ENCODE assay signal across 17 cellular contexts in genomic region chr13:27634231-27634630, GRCh38.
"Had no signal": no experiment of that assay in that cellular context is flagged by ENCODE, and none has a peak within 500 bp of the region (broad histone marks: within the 10 kb centered on the region; RNA-seq: fewer than 3 reads in every experiment).

No MANE protein-coding gene starts in this region.

- ATAC-seq: activated T-helper 17 cell treated with anti-CD3 and anti-CD28 coated beads, Interleukin-2, amount 50 U/mL, for 72 hours; left lobe of liver; stimulated activated naive CD8-positive, alpha-beta T cell treated with anti-CD3 and anti-CD28 coated beads, Interleukin-15, Interleukin-2, amounts not matched to agents 100 U/mL and 50 U/mL, for 24 hours had no signal

- H3K27ac Mint-ChIP-seq: activated CD4-positive, alpha-beta T cell treated with anti-CD3 and anti-CD28 coated beads, Interleukin-2, amount 10 ng/mL, durations not matched to agents 7 days and 5 days; activated naive CD4-positive, alpha-beta T cell treated with anti-CD3 and anti-CD28 coated beads for 36 hours; activated T-helper 17 cell treated with anti-CD3 and anti-CD28 coated beads, Interleukin-2, amount 50 U/mL, for 72 hours; T-helper 1 cell treated with Interleukin-12 subunit alpha and Interleukin-12 subunit beta and Interleukin-4 antibody, amounts not matched to agents 30 μg/mL and 1 μg/mL, for 36 hours had no signal

- H3K4me3 Mint-ChIP-seq: activated CD4-positive, alpha-beta T cell treated with anti-CD3 and anti-CD28 coated beads, Interleukin-2, amount 10 ng/mL, durations not matched to agents 7 days and 5 days; activated naive CD4-positive, alpha-beta T cell treated with anti-CD3 and anti-CD28 coated beads for 36 hours; activated T-helper 17 cell treated with anti-CD3 and anti-CD28 coated beads, Interleukin-2, amount 50 U/mL, for 72 hours; nephron; T-helper 1 cell treated with Interleukin-12 subunit alpha and Interleukin-12 subunit beta and Interleukin-4 antibody, amounts not matched to agents 30 μg/mL and 1 μg/mL, for 36 hours had no signal

- H3K9me3 Mint-ChIP-seq: activated CD4-positive, alpha-beta T cell treated with anti-CD3 and anti-CD28 coated beads, Interleukin-2, amount 10 ng/mL, durations not matched to agents 7 days and 5 days; activated naive CD4-positive, alpha-beta T cell treated with anti-CD3 and anti-CD28 coated beads for 36 hours; activated T-helper 17 cell treated with anti-CD3 and anti-CD28 coated beads, Interleukin-2, amount 50 U/mL, for 72 hours; nephron; T-helper 1 cell treated with Interleukin-12 subunit alpha and Interleukin-12 subunit beta and Interleukin-4 antibody, amounts not matched to agents 30 μg/mL and 1 μg/mL, for 36 hours had no signal

- H3K27ac ChIP-seq: coronary artery, upper lobe of left lung had no signal

- H3K4me3 ChIP-seq: adrenal gland, coronary artery, upper lobe of left lung had no signal

- H3K27me3 ChIP-seq: adrenal gland, upper lobe of left lung had no signal

- H3K27me3 Mint-ChIP-seq: activated CD4-positive, alpha-beta T cell treated with anti-CD3 and anti-CD28 coated beads, Interleukin-2, amount 10 ng/mL, durations not matched to agents 7 days and 5 days; activated T-helper 17 cell treated with anti-CD3 and anti-CD28 coated beads, Interleukin-2, amount 50 U/mL, for 72 hours had no signal

- DNase-seq: activated CD4-positive, alpha-beta T cell treated with anti-CD3 and anti-CD28 coated beads, Interleukin-2, amount 10 ng/mL, durations not matched to agents 7 days and 5 days; activated CD4-positive, CD25-positive, alpha-beta regulatory T cell; activated CD8-positive, alpha-beta memory T cell treated with anti-CD3 and anti-CD28 coated beads for 24 hours; activated naive CD4-positive, alpha-beta T cell treated with anti-CD3 and anti-CD28 coated beads for 36 hours; central memory CD4-positive, alpha-beta T cell; effector CD8-positive, alpha-beta T cell; mesenchymal stem cell; stimulated activated CD4-positive, alpha-beta T cell treated with anti-CD3 and anti-CD28 coated beads, Interleukin-4, amount 100 ng/mL, for 1 hour; stimulated activated CD8-positive, alpha-beta memory T cell treated with anti-CD3 and anti-CD28 coated beads, Interleukin-4, amount 100 ng/mL, for 48 hours; stimulated activated naive CD8-positive, alpha-beta T cell treated with anti-CD3 and anti-CD28 coated beads, Interleukin-15, Interleukin-2, amounts not matched to agents 100 U/mL and 50 U/mL, for 24 hours; upper lobe of left lung had no signal

- H3K9me3 ChIP-seq: adrenal gland, upper lobe of left lung had no signal

- H3K36me3 ChIP-seq: adrenal gland had no signal
